ENCODE assay signal across 19 cellular contexts in the genomic region with DNA sequence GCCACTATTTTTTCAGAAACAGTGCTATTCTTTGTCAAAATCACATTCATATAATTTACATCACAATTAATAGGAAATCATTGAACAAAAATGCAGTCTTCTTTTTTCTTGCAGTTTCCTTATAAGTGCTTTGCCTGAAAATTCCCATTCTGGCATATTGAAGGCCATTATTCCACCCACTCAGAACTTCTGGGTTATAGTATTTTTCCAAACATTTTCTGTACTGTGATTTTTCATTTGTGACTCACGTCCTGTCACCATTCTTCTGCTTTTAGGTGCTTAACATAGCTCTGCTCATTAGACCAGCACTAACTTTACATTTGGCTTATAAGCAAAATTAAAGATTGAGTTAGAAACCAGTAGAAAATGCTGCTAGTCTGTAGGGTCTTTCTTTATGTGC.
DNase-seq lines count a peak whose midpoint lies in the region; ATAC-seq and TF ChIP-seq lines count a peak whose summit lies in the region.
"Had no signal": no experiment of that assay in that cellular context is flagged by ENCODE, and none has a peak within 500 bp of the region (broad histone marks: within the 10 kb centered on the region; RNA-seq: fewer than 3 reads in every experiment).

No MANE protein-coding gene starts in this region.

- TF ChIP-seq CTCF in AG10803 (conservative IDR thresholded peaks at IDR 0.05; ENCODE audit: low read length), result no peak
- TF ChIP-seq CTCF in colonic mucosa (IDR thresholded peaks at IDR 0.05), result no peak

- H3K27me3 ChIP-seq in colonic mucosa, result no peaks in the 10 kb centered on the region

- intact Hi-C loops in left ventricle myocardium superior (cut with micrococcal nuclease), result no loop called here
- intact Hi-C loops in colonic mucosa (cut with DNase I), result no loop called here

- peak overlapping the region; percentile 64 for H3K27ac ChIP-seq in caudate nucleus (ENCODE audit: low read depth, low read length)
- H3K27ac ChIP-seq in colonic mucosa, result no peak overlapping the region
- H3K27ac ChIP-seq: skin epidermis had no signal

- H3K36me3 ChIP-seq in colonic mucosa, result no peaks in the 10 kb centered on the region
- H3K36me3 ChIP-seq: HAP-1 had no signal

- DNase-seq in AG10803 (ENCODE audit: low read depth) (peak; percentile 61), LHCN-M2 (ENCODE audit: low read depth) (peak; percentile 49), caudate nucleus (lab: John Stamatoyannopoulos, UW) (peak in 3 of 61 donors; percentile 5 to 50 (median 42)), kidney glomerular epithelial cell (lab: John Stamatoyannopoulos, UW) (peak; percentile 78), left ventricle myocardium superior (no peak), colonic mucosa (no peak)
- DNase-seq: activated CD4-positive, CD25-positive, alpha-beta regulatory T cell treated with anti-CD3 and anti-CD28 coated beads, Interleukin-2, amount 50 U/mL, for 72 hours; activated CD8-positive, alpha-beta memory T cell treated with anti-CD3 and anti-CD28 coated beads, Interleukin-2, amount 50 U/mL, for 48 hours; activated naive CD4-positive, alpha-beta T cell treated with anti-CD3 and anti-CD28 coated beads, Interleukin-2, amount 10 ng/mL, durations not matched to agents 7 days and 5 days; DMS153; Kasumi-1; NCI-H187; NCI-H526 treated with DMSO at 0.1 percent for 48 hours; stimulated activated naive CD8-positive, alpha-beta T cell treated with anti-CD3 and anti-CD28 coated beads, Interleukin-15, amount 100 ng/mL, for 72 hours; T-cell had no signal

- ATAC-seq in left ventricle myocardium superior, result no peak
- no peak for ATAC-seq in GM19351 (IDR thresholded peaks at IDR 0.05; ENCODE audit: unreplicated experiment)
- ATAC-seq in HG02973 (IDR thresholded peaks at IDR 0.05; ENCODE audit: unreplicated experiment), result no peak
- ATAC-seq: stimulated activated naive CD8-positive, alpha-beta T cell treated with anti-CD3 and anti-CD28 coated beads, Interleukin-15, amount 100 ng/mL, for 72 hours; T-cell had no signal

- no peak overlapping the region for H3K9ac ChIP-seq in colonic mucosa (ENCODE audit: low read depth in 2 of 2, low read length in 2 of 2)

- H3K4me3 ChIP-seq in AG10803 (ENCODE audit: low read length) (no peak overlapping the region), colonic mucosa (no peak overlapping the region)
- H3K4me3 ChIP-seq: HAP-1, skin epidermis had no signal

- H3K9me3 ChIP-seq in colonic mucosa, result no peaks in the 10 kb centered on the region
- H3K9me3 ChIP-seq: HAP-1 had no signal

- H3K4me1 ChIP-seq in colonic mucosa, result no peaks in the 10 kb centered on the region

Comparison
In these comparisons a context has a peak if more than half of its experiments do, and no peak if none do; other contexts are left out.
1. DNase-seq: peak in AG10803 (single experiment), LHCN-M2 (single experiment) and kidney glomerular epithelial cell (single experiment); none in left ventricle myocardium superior (single experiment) and colonic mucosa (single experiment).